Comparison of ENCODE assay signal across 8 cellular contexts in genomic region chr12:75954076-75954475, GRCh38.
DNase-seq lines count a peak whose midpoint lies in the region; ATAC-seq and TF ChIP-seq lines count a peak whose summit lies in the region.

No MANE protein-coding gene starts in this region.

- H3K79me1 ChIP-seq in mesenchymal stem cell (replicated peaks; ENCODE audit: low read length, poor library complexity, severe bottlenecking): no peaks in the 10 kb centered on the region

- no peak overlapping the region for H3K27ac Mint-ChIP-seq in nephron progenitor cell

- H4K91ac ChIP-seq in mesenchymal stem cell (ENCODE audit: low read length): no peak overlapping the region

- no peak overlapping the region for H2BK15ac ChIP-seq in mesenchymal stem cell (ENCODE audit: low read depth, poor library complexity, severe bottlenecking)

- no peaks in the 10 kb centered on the region for H3K9me3 Mint-ChIP-seq in nephron progenitor cell

- H3K4me3 ChIP-seq in AG10803 (ENCODE audit: low read length) (no peak overlapping the region), choroid plexus epithelial cell (ENCODE audit: low read depth, low read length) (no peak overlapping the region), mesenchymal stem cell (ENCODE audit: insufficient read depth in 1 of 2, low read depth in 1 of 2, low read length in 2 of 2) (no peak overlapping the region)

- H3K27me3 Mint-ChIP-seq in nephron progenitor cell (ENCODE audit: low read depth, poor library complexity): peaks cover 4% of the 10 kb centered on the region

- no peak overlapping the region for H2AK5ac ChIP-seq in mesenchymal stem cell (ENCODE audit: low read length, severe bottlenecking)

- H2AFZ ChIP-seq in mesenchymal stem cell (ENCODE audit: low read depth, low read length): no peak overlapping the region

- DNase-seq in AG10803 (ENCODE audit: low read depth) (peak; percentile 99), LoVo (ENCODE audit: low spot score) (peak; percentile 96), choroid plexus epithelial cell (ENCODE audit: low read depth) (peak; percentile 96), mesenchymal stem cell (peak; percentile 99), mesenteric fat pad (ENCODE audit: low spot score) (no peak), nephron progenitor cell (no peak), DMS114 treated with DMSO at 0.1 percent for 48 hours (lab: John Stamatoyannopoulos, UW; ENCODE audit: unreplicated experiment) (no peak)

- no peak overlapping the region for H3K14ac ChIP-seq in mesenchymal stem cell (ENCODE audit: low read length in 2 of 2)

- no peak overlapping the region for H2BK5ac ChIP-seq in mesenchymal stem cell (ENCODE audit: low read depth, low read length, poor library complexity, severe bottlenecking)

- no peak overlapping the region for H2BK120ac ChIP-seq in mesenchymal stem cell (ENCODE audit: low read depth, low read length)

- no peak overlapping the region for H3K23ac ChIP-seq in mesenchymal stem cell (ENCODE audit: low read length in 2 of 2)

- WGBS in mesenchymal stem cell: 17% methylated on average over 2 of the region's 3 CpGs

- no peak overlapping the region for H2BK12ac ChIP-seq in mesenchymal stem cell (ENCODE audit: low read length in 2 of 2)

- no peaks in the 10 kb centered on the region for H3K9me3 ChIP-seq in mesenchymal stem cell (ENCODE audit: control insufficient read depth, low read length)

- H3K36me3 ChIP-seq in mesenchymal stem cell (ENCODE audit: control insufficient read depth in 1 of 2, insufficient read depth in 2 of 2, low read depth in 1 of 2, low read length in 2 of 2): no peaks in the 10 kb centered on the region

- no peak overlapping the region for H3K4me3 Mint-ChIP-seq in nephron progenitor cell

- H3K9ac ChIP-seq in mesenchymal stem cell (ENCODE audit: low read length): peak overlapping the region; percentile 89

- H3K27ac ChIP-seq in mesenchymal stem cell (ENCODE audit: low read length, poor library complexity, severe bottlenecking): peak overlapping the region; percentile 41

- peak overlapping the region in 1 of 2 experiments; percentile 59 for H3K4ac ChIP-seq in mesenchymal stem cell (ENCODE audit: low read depth in 1 of 2, low read length in 2 of 2)

- H3K36me3 Mint-ChIP-seq in nephron progenitor cell (ENCODE audit: low read depth): no peaks in the 10 kb centered on the region

- no peak overlapping the region for H3K18ac ChIP-seq in mesenchymal stem cell (ENCODE audit: low read depth in 1 of 2, low read length in 2 of 2)

- ATAC-seq in HG03354 (IDR thresholded peaks at IDR 0.05; ENCODE audit: poor library complexity, severe bottlenecking, unreplicated experiment): no peak

- peaks cover 35% of the 10 kb centered on the region for H3K4me1 Mint-ChIP-seq in nephron progenitor cell

- H3K4me2 ChIP-seq in mesenchymal stem cell (ENCODE audit: low read length, poor library complexity, severe bottlenecking): no peak overlapping the region

- H3K4me1 ChIP-seq in mesenchymal stem cell (ENCODE audit: control insufficient read depth, insufficient read depth, low read depth, low read length): peaks cover 5% of the 10 kb centered on the region

- no peak overlapping the region for H4K8ac ChIP-seq in mesenchymal stem cell (ENCODE audit: low read length)

- TF ChIP-seq CTCF in AG10803 (conservative IDR thresholded peaks at IDR 0.05; ENCODE audit: low read length) (no peak), choroid plexus epithelial cell (conservative IDR thresholded peaks at IDR 0.05; ENCODE audit: low read depth, low read length) (no peak), nephron progenitor cell (IDR thresholded peaks at IDR 0.05) (no peak)

- H3K27me3 ChIP-seq in mesenchymal stem cell (ENCODE audit: control insufficient read depth in 1 of 2, insufficient read depth in 1 of 2, low read length in 2 of 2): no peaks in the 10 kb centered on the region

Comparison
In these comparisons a context has a peak if more than half of its experiments do, and no peak if none do; other contexts are left out.
1. DNase-seq: peak in AG10803 (single experiment), LoVo (single experiment), choroid plexus epithelial cell (single experiment) and mesenchymal stem cell (single experiment); none in mesenteric fat pad (single experiment), nephron progenitor cell (single experiment) and DMS114 treated with DMSO at 0.1 percent for 48 hours (single experiment).